8 cellular contexts compared by ENCODE assay signal in genomic region chr9:38620483-38621433, GRCh38. TPM values are rescaled to one million over a fixed set of nuclear protein-coding genes. Genes with fewer than 3 reads are reported as not detected.
DNase-seq lines count a peak whose midpoint lies in the region; ATAC-seq and TF ChIP-seq lines count a peak whose summit lies in the region.

TSS of gene ANKRD18A (minus strand) at chr9:38620596. CDS start at chr9:38620285, 311 bp downstream.

- H3K27ac ChIP-seq in right atrium auricular region (peak within 1 kb of the TSS; percentile 65 to 76), vagina (no peak within 1 kb of the TSS)

- H3K4me3 ChIP-seq in right atrium auricular region: peak within 1 kb of the TSS; percentile 57
- H3K4me3 ChIP-seq in vagina: peak within 1 kb of the TSS; percentile 40 to 41

- TF ChIP-seq CTCF in LNCAP (IDR thresholded peaks at IDR 0.05): peak; percentile 88
- peak; percentile 5 to 63 for TF ChIP-seq CTCF in right atrium auricular region (IDR thresholded peaks at IDR 0.05)
- no peak for TF ChIP-seq CTCF in vagina (IDR thresholded peaks at IDR 0.05)

- H3K36me3 ChIP-seq in right atrium auricular region (no peaks in the 10 kb centered on the region), vagina (no peaks in the 10 kb centered on the region)

- peaks cover 0 to 29% of the 10 kb centered on the region in 2 donors for H3K4me1 ChIP-seq in right atrium auricular region
- H3K4me1 ChIP-seq in vagina: peaks cover 29% of the 10 kb centered on the region

- no peak for TF ChIP-seq POLR2A in vagina (IDR thresholded peaks at IDR 0.05)

- DNase-seq in DMS114 treated with DMSO at 0.1 percent for 48 hours (lab: John Stamatoyannopoulos, UW; ENCODE audit: unreplicated experiment): peak; percentile 65
- peak; percentile 92 for DNase-seq in SK-N-DZ (ENCODE audit: low spot score)
- peak; percentile 57 for DNase-seq in amniotic epithelial cell (ENCODE audit: low read depth)
- DNase-seq in right atrium auricular region (ENCODE audit: low spot score): no peak
- peak; percentile 60 to 96 (median 77) for DNase-seq in posterior cingulate gyrus
- DNase-seq in vagina (ENCODE audit: extremely low spot score in 2 of 2): no peak

- H3K9me3 ChIP-seq in right atrium auricular region (peaks cover 0 to 9% of the 10 kb centered on the region in 2 donors), vagina (peaks cover 9% of the 10 kb centered on the region)

- H3K27me3 ChIP-seq in right atrium auricular region (peaks cover 0 to 5% of the 10 kb centered on the region in 2 donors), vagina (no peaks in the 10 kb centered on the region)

- intact Hi-C loops in posterior cingulate gyrus (cut with DNase I) (no loop called here), vagina (cut with DNase I) (no loop called here)

- ATAC-seq in GM21619 (IDR thresholded peaks at IDR 0.05; ENCODE audit: unreplicated experiment): peak; percentile 65

RNA-seq across cellular contexts. Expression of gene ANKRD18A, which starts in this region (rescaled TPM):
- 2.6 and 2.7 TPM in 2 replicates for polyA plus RNA-seq in SK-N-DZ (2014; cell fraction: cytosol; rRNA removed)
- 3.4 and 50.1 TPM in 2 replicates for polyA plus RNA-seq in SK-N-DZ (2014; cell fraction: nucleus; rRNA removed)
- total RNA-seq in right atrium auricular region: 1 to 10 TPM; 1.3 to 2.2 TPM
- total RNA-seq in vagina: 1.5 TPM

Comparison
In these comparisons a context has a peak if more than half of its experiments do, and no peak if none do; other contexts are left out.
1. DNase-seq: peak in DMS114 treated with DMSO at 0.1 percent for 48 hours (single experiment), SK-N-DZ (single experiment), amniotic epithelial cell (single experiment) and posterior cingulate gyrus (10 of 10); none in right atrium auricular region (single experiment) and vagina (0 of 2).
2. CTCF ChIP-seq: peak in LNCAP (single experiment) and right atrium auricular region (2 of 2); none in vagina (0 of 3).